Comparison of ENCODE assay signal across 8 cellular contexts in the genomic region with DNA sequence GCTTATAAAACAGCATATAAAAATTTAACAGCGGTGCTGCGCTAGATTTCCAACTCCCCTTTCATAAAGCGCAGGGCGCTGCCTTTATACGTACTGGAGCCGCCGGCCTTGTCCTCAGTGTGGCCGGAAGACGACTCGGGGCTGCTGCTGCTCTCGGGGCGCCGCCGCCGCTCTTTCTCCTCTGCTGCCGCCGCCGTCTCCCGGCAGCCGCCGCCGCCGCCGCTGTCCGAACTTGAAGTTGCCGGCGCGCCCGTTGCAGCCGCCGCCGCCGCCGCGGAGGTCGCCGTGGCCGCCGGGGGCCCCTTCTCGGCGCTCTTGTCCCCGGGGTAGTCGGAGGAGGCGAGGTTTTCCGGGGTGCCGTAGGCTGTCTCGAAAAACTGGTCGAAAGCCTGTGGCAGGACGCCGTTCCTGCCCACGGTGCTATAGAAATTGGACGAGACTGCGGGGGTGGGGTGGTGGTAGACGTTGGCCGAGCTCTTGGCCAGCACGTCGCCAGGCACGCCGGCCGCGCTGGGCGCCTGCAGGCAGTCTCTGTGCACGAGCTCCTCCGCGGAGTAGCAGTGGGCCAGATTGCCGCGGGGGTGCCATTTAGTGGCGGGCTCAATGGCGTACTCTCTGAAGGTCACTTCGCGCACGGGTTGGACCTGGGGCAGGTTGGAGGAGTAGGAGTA. TPM values are rescaled to one million over a fixed set of nuclear protein-coding genes. Genes with fewer than 3 reads are reported as not detected.
DNase-seq lines count a peak whose midpoint lies in the region; ATAC-seq and TF ChIP-seq lines count a peak whose summit lies in the region.

No MANE protein-coding gene starts in this region.

- DNase-seq in BJ (ENCODE audit: low read depth), result no peak
- DNase-seq in activated CD8-positive, alpha-beta T cell treated with anti-CD3 and anti-CD28 coated beads, Interleukin-2, amount 10 ng/mL, durations not matched to agents 7 days and 5 days, result no peak
- no peak for DNase-seq in left ventricle myocardium superior
- peak; percentile 43 for DNase-seq in stimulated activated CD8-positive, alpha-beta memory T cell treated with anti-CD3 and anti-CD28 coated beads, Interleukin-4, amount 100 ng/mL, for 48 hours
- no peak for DNase-seq in iPS-NIHi7 (ENCODE audit: extremely low spot score)

- intact Hi-C loops in left ventricle myocardium superior (cut with micrococcal nuclease), result no loop called here

- POLR2A ChIA-PET in BJ (lab: Charles Lee), result interaction anchor here (0.6 to 1.1 kb wide), 9 partner anchors 8 to 603 kb away, joined by 3 to 7 read pairs (median 4); partner anchors contain the start of gene HOXA7
- POLR2A ChIA-PET in activated CD8-positive, alpha-beta T cell treated with anti-CD3 and anti-CD28 coated beads, Interleukin-2, amount 10 ng/mL, durations not matched to agents 7 days and 5 days (lab: Charles Lee), result no interaction called here

- peak overlapping the region; percentile 88 for H3K4me3 ChIP-seq in BJ (ENCODE audit: low read depth, low read length)

- no peaks in the 10 kb centered on the region for H3K27me3 ChIP-seq in BJ (ENCODE audit: control insufficient read depth, insufficient read depth, low read length)

- TF ChIP-seq CTCF in BJ (IDR thresholded peaks at IDR 0.05; ENCODE audit: insufficient read depth, low read depth, low read length), result no peak

- peaks cover 6% of the 10 kb centered on the region for H3K36me3 ChIP-seq in BJ (ENCODE audit: control insufficient read depth, insufficient read depth, low read length)

- H3K4me1 Mint-ChIP-seq in activated CD8-positive, alpha-beta T cell treated with anti-CD3 and anti-CD28 coated beads, Interleukin-2, amount 10 ng/mL, durations not matched to agents 7 days and 5 days (ENCODE audit: low read depth), result peaks cover 51% of the 10 kb centered on the region

- peak overlapping the region; percentile 56 for H3K4me3 Mint-ChIP-seq in activated CD8-positive, alpha-beta T cell treated with anti-CD3 and anti-CD28 coated beads, Interleukin-2, amount 10 ng/mL, durations not matched to agents 7 days and 5 days

- CTCF ChIA-PET in BJ (lab: Yijun Ruan, JAX), result interaction anchor here (0.6 to 12.5 kb wide), 6 partner anchors 9 to 910 kb away, joined by 3 to 187 read pairs (median 8); partner anchors contain the start of genes HOXA10 and HOXA9
- CTCF ChIA-PET in activated CD8-positive, alpha-beta T cell treated with anti-CD3 and anti-CD28 coated beads, Interleukin-2, amount 10 ng/mL, durations not matched to agents 7 days and 5 days (lab: Charles Lee), result interaction anchor here (0.9 to 6.1 kb wide), 3 partner anchors 11 to 26 kb away, joined by 3 to 37 read pairs (median 3); no protein-coding TSS in a partner anchor

- H3K27me3 Mint-ChIP-seq in activated CD8-positive, alpha-beta T cell treated with anti-CD3 and anti-CD28 coated beads, Interleukin-2, amount 10 ng/mL, durations not matched to agents 7 days and 5 days (ENCODE audit: low read depth), result peaks cover 78% of the 10 kb centered on the region

- H3K9me3 Mint-ChIP-seq in activated CD8-positive, alpha-beta T cell treated with anti-CD3 and anti-CD28 coated beads, Interleukin-2, amount 10 ng/mL, durations not matched to agents 7 days and 5 days (ENCODE audit: insufficient read depth), result no peaks in the 10 kb centered on the region

- peaks cover 8% of the 10 kb centered on the region for H3K36me3 Mint-ChIP-seq in activated CD8-positive, alpha-beta T cell treated with anti-CD3 and anti-CD28 coated beads, Interleukin-2, amount 10 ng/mL, durations not matched to agents 7 days and 5 days (ENCODE audit: low read depth)

- ATAC-seq in HG03521 (IDR thresholded peaks at IDR 0.05; ENCODE audit: unreplicated experiment) (peak; percentile 37), left ventricle myocardium superior (peak; percentile 17), HG02973 (IDR thresholded peaks at IDR 0.05; ENCODE audit: unreplicated experiment) (no peak), GM18519 (IDR thresholded peaks at IDR 0.05; ENCODE audit: low FRiP score, unreplicated experiment) (no peak)
- no peak for ATAC-seq in activated CD8-positive, alpha-beta T cell treated with anti-CD3 and anti-CD28 coated beads, Interleukin-2, amount 10 ng/mL, durations not matched to agents 7 days and 5 days

- peak overlapping the region; percentile 24 for H3K27ac Mint-ChIP-seq in activated CD8-positive, alpha-beta T cell treated with anti-CD3 and anti-CD28 coated beads, Interleukin-2, amount 10 ng/mL, durations not matched to agents 7 days and 5 days

RNA-seq across cellular contexts. Expression of gene HOXA11, which starts 0.6 kb away (rescaled TPM):
- polyA plus RNA-seq in BJ (2011; rRNA removed), result 27.7 and 34.0 TPM in 2 replicates
- polyA minus RNA-seq in BJ (2011; rRNA and poly(A)+ RNA removed), result 8.4 and 15.0 TPM in 2 replicates
- not detected for total RNA-seq in activated CD8-positive, alpha-beta T cell treated with anti-CD3 and anti-CD28 coated beads, Interleukin-2, amount 10 ng/mL, durations not matched to agents 7 days and 5 days
- total RNA-seq in left ventricle myocardium superior, result not detected

RNA-seq across cellular contexts. Expression of gene HOXA10, which starts 10.4 kb away (rescaled TPM):
- 54.7 and 59.6 TPM in 2 replicates for polyA plus RNA-seq in BJ (2011; rRNA removed)
- 32.3 and 43.4 TPM in 2 replicates for polyA minus RNA-seq in BJ (2011; rRNA and poly(A)+ RNA removed)
- total RNA-seq in activated CD8-positive, alpha-beta T cell treated with anti-CD3 and anti-CD28 coated beads, Interleukin-2, amount 10 ng/mL, durations not matched to agents 7 days and 5 days, result not detected
- not detected for total RNA-seq in left ventricle myocardium superior

RNA-seq across cellular contexts. Expression of gene HOXA13, which starts 15.4 kb away (rescaled TPM):
- polyA plus RNA-seq in BJ (2011; rRNA removed), result 4.6 and 9.2 TPM in 2 replicates
- 4.9 and 5.7 TPM in 2 replicates for polyA minus RNA-seq in BJ (2011; rRNA and poly(A)+ RNA removed)
- not detected for total RNA-seq in activated CD8-positive, alpha-beta T cell treated with anti-CD3 and anti-CD28 coated beads, Interleukin-2, amount 10 ng/mL, durations not matched to agents 7 days and 5 days
- not detected for total RNA-seq in left ventricle myocardium superior

RNA-seq across cellular contexts. Expression of gene HOXA9, which starts 19.1 kb away (rescaled TPM):
- 12.6 and 15.0 TPM in 2 replicates for polyA plus RNA-seq in BJ (2011; rRNA removed)
- polyA minus RNA-seq in BJ (2011; rRNA and poly(A)+ RNA removed), result 1.4 and 3.4 TPM in 2 replicates
- not detected for total RNA-seq in activated CD8-positive, alpha-beta T cell treated with anti-CD3 and anti-CD28 coated beads, Interleukin-2, amount 10 ng/mL, durations not matched to agents 7 days and 5 days
- total RNA-seq in left ventricle myocardium superior, result not detected

RNA-seq across cellular contexts. Expression of gene HOXA7, which starts 28.0 kb away (rescaled TPM):
- polyA plus RNA-seq in BJ (2011; rRNA removed), result 3.8 and 4.4 TPM in 2 replicates
- polyA minus RNA-seq in BJ (2011; rRNA and poly(A)+ RNA removed), result 1.4 and 2.3 TPM in 2 replicates
- total RNA-seq in activated CD8-positive, alpha-beta T cell treated with anti-CD3 and anti-CD28 coated beads, Interleukin-2, amount 10 ng/mL, durations not matched to agents 7 days and 5 days, result not detected
- not detected for total RNA-seq in left ventricle myocardium superior

Comparison
In these comparisons a context has a peak if more than half of its experiments do, and no peak if none do; other contexts are left out.
1. ATAC-seq: peak in HG03521 (single experiment) and left ventricle myocardium superior (single experiment); none in activated CD8-positive, alpha-beta T cell treated with anti-CD3 and anti-CD28 coated beads, Interleukin-2, amount 10 ng/mL, durations not matched to agents 7 days and 5 days (single experiment), HG02973 (single experiment) and GM18519 (single experiment).